In the genomic region with DNA sequence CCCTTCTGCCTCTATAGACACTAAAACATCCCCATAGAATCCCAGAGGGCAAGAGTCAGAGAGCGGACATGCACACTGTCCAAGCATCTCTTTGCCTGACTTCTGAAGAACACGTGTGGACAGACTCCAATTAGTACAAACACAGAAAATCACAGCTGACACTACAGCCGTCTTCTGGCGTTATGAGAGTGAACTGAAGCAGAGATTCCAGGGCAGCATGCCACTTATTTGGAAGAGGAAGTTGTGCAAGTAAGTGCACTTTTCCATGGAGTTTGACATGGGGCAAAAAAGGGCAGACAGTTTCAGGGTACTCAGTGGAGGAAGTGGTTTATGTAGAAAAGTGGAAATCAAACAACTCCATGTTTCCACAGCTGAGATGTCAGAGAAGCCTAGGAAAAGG, we compare ENCODE assay signal across 15 cellular contexts.
"Had no signal": no experiment of that assay in that cellular context is flagged by ENCODE, and none has a peak within 500 bp of the region (broad histone marks: within the 10 kb centered on the region; RNA-seq: fewer than 3 reads in every experiment).

No MANE protein-coding gene starts in this region.

- H3K27ac ChIP-seq: breast epithelium, neutrophil, right atrium auricular region, suprapubic skin had no signal

- H3K27me3 ChIP-seq: breast epithelium, right atrium auricular region, suprapubic skin had no signal

- H3K4me3 ChIP-seq: breast epithelium, mucosa of descending colon, right atrium auricular region, smooth muscle cell, suprapubic skin had no signal

- H3K4me2 ChIP-seq: smooth muscle cell had no signal

- ATAC-seq: mucosa of descending colon; naive thymus-derived CD4-positive, alpha-beta T cell had no signal

- H3K4me1 ChIP-seq: breast epithelium had no signal

- DNase-seq: activated CD4-positive, alpha-beta T cell treated with anti-CD3 and anti-CD28 coated beads, Interleukin-2, amount 10 ng/mL, durations not matched to agents 7 days and 5 days; activated CD4-positive, CD25-positive, alpha-beta regulatory T cell; activated CD8-positive, alpha-beta memory T cell treated with anti-CD3 and anti-CD28 coated beads for 24 hours; activated gamma-delta T cell treated with Interleukin-2 at 50 U/mL for 16 hours; cerebellar nuclear complex; effector memory CD4-positive, alpha-beta T cell; islet precursor cell; mammary epithelial cell; naive thymus-derived CD4-positive, alpha-beta T cell had no signal

- H3K36me3 ChIP-seq: breast epithelium, neutrophil, right atrium auricular region, suprapubic skin had no signal

- H3K9me3 ChIP-seq: breast epithelium, mucosa of descending colon, neutrophil, right atrium auricular region, suprapubic skin had no signal
